Comparison of ENCODE assay signal across 1 cellular context in genomic region chr12:84757978-84758377, GRCh38.
TF ChIP-seq lines count a peak whose summit lies in the region.

No MANE protein-coding gene starts in this region.

TF ChIP-seq in H1, 55 proteins besides CTCF, POLR2A, EP300 and RAD21:
- TF ChIP-seq FOSL1 (IDR thresholded peaks at IDR 0.05; ENCODE audit: insufficient read depth, low read depth, low read length) (no peak), JUND (IDR thresholded peaks at IDR 0.05; ENCODE audit: low read length) (no peak), TEAD4 (IDR thresholded peaks at IDR 0.05; ENCODE audit: low read depth, low read length) (no peak), SUZ12 (IDR thresholded peaks at IDR 0.05; ENCODE audit: low read length) (no peak)
